17 cellular contexts compared by ENCODE assay signal in the genomic region with DNA sequence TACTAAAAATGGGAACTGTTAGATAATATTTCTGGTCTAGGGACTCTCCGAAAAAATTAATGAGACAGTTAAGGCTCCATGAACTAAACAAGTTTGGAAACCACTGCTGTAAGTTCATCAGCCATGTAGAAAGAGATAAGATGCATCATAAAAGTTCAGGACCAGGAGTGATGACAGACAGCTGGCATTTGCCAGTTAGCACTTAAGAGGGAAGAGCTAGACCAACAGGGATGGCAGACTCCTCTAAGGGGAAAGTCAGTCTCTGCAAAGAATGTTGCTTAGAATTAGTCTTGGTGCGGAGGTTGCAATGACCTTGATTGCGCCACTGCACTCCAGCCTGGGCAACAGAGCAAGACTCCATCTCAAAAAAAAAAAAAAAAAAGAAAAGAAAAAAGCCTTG.
DNase-seq lines count a peak whose midpoint lies in the region; ATAC-seq, FAIRE-seq and TF ChIP-seq lines count a peak whose summit lies in the region.
"Had no signal": no experiment of that assay in that cellular context is flagged by ENCODE, and none has a peak within 500 bp of the region (broad histone marks: within the 10 kb centered on the region; RNA-seq: fewer than 3 reads in every experiment).

No MANE protein-coding gene starts in this region.

- H3K4me3 Mint-ChIP-seq in activated T-cell treated with anti-CD3 and anti-CD28 coated beads, Interleukin-2, amount 50 U/mL, for 72 hours: no peak overlapping the region
- no peak overlapping the region for H3K4me3 Mint-ChIP-seq in activated T-cell treated with anti-CD3 and anti-CD28 coated beads, Interleukin-2, amount 50 U/mL, for 4 hours
- H3K4me3 Mint-ChIP-seq: B cell; CD8-positive, alpha-beta T cell; HFFc6 had no signal

- DNase-seq in activated T-cell treated with anti-CD3 and anti-CD28 coated beads, Interleukin-2, amount 50 U/mL, for 72 hours: no peak
- DNase-seq in activated T-cell treated with anti-CD3 and anti-CD28 coated beads, Interleukin-2, amount 50 U/mL, for 4 hours: no peak
- no peak for DNase-seq in GM12891 (ENCODE audit: insufficient read length, low spot score)
- no peak for DNase-seq in GM19239 (ENCODE audit: insufficient read length, low spot score)
- no peak for DNase-seq in urothelium cell line (ENCODE audit: low spot score)
- no peak for DNase-seq in KG1 (lab: John Stamatoyannopoulos, UW)
- DNase-seq: Calu3; CD8-positive, alpha-beta T cell; DMS 273 treated with DMSO at 0.1 percent for 48 hours; DMS53; DND-41; EL; GOT3; H7; HFFc6 had no signal

- peak; percentile 20 for FAIRE-seq in GM12891 (lab: Jason Lieb, UNC)
- peak; percentile 78 for FAIRE-seq in GM19239 (lab: Jason Lieb, UNC)
- FAIRE-seq in urothelium cell line (lab: Jason Lieb, UNC): peak; percentile 37

- ATAC-seq in activated T-cell treated with anti-CD3 and anti-CD28 coated beads, Interleukin-2, amount 50 U/mL, for 72 hours (replicated peaks in 1 of 2): no peak
- ATAC-seq in activated T-cell treated with anti-CD3 and anti-CD28 coated beads, Interleukin-2, amount 50 U/mL, for 4 hours: no peak
- ATAC-seq: CD8-positive, alpha-beta T cell; HCT116 had no signal

- peaks cover 4 to 5% of the 10 kb centered on the region in 2 donors for H3K36me3 Mint-ChIP-seq in activated T-cell treated with anti-CD3 and anti-CD28 coated beads, Interleukin-2, amount 50 U/mL, for 72 hours (ENCODE audit: insufficient read depth in 2 of 2)
- H3K36me3 Mint-ChIP-seq in activated T-cell treated with anti-CD3 and anti-CD28 coated beads, Interleukin-2, amount 50 U/mL, for 4 hours (ENCODE audit: insufficient read depth): peaks cover 35% of the 10 kb centered on the region

- peak overlapping the region; percentile 32 for H3K27ac Mint-ChIP-seq in activated T-cell treated with anti-CD3 and anti-CD28 coated beads, Interleukin-2, amount 50 U/mL, for 72 hours
- H3K27ac Mint-ChIP-seq: B cell; CD8-positive, alpha-beta T cell; HFFc6 had no signal

- no peak for TF ChIP-seq POLR2A in GM12891 (IDR thresholded peaks at IDR 0.05; ENCODE audit: low read depth, low read length)

- no peaks in the 10 kb centered on the region for H3K9me3 Mint-ChIP-seq in activated T-cell treated with anti-CD3 and anti-CD28 coated beads, Interleukin-2, amount 50 U/mL, for 72 hours
- no peaks in the 10 kb centered on the region for H3K9me3 Mint-ChIP-seq in activated T-cell treated with anti-CD3 and anti-CD28 coated beads, Interleukin-2, amount 50 U/mL, for 4 hours
- H3K9me3 Mint-ChIP-seq: CD8-positive, alpha-beta T cell; HFFc6 had no signal

- peaks cover 23% of the 10 kb centered on the region for H3K4me1 Mint-ChIP-seq in activated T-cell treated with anti-CD3 and anti-CD28 coated beads, Interleukin-2, amount 50 U/mL, for 72 hours (ENCODE audit: low read depth)
- H3K4me1 Mint-ChIP-seq in activated T-cell treated with anti-CD3 and anti-CD28 coated beads, Interleukin-2, amount 50 U/mL, for 4 hours (ENCODE audit: low read depth): no peaks in the 10 kb centered on the region
- H3K4me1 Mint-ChIP-seq: B cell had no signal

- H3K27me3 Mint-ChIP-seq in activated T-cell treated with anti-CD3 and anti-CD28 coated beads, Interleukin-2, amount 50 U/mL, for 72 hours (ENCODE audit: low read depth): no peaks in the 10 kb centered on the region
- no peaks in the 10 kb centered on the region for H3K27me3 Mint-ChIP-seq in activated T-cell treated with anti-CD3 and anti-CD28 coated beads, Interleukin-2, amount 50 U/mL, for 4 hours (ENCODE audit: low read depth)
- H3K27me3 Mint-ChIP-seq: B cell had no signal

TF ChIP-seq in GM12891, 5 proteins besides CTCF, POLR2A, EP300 and RAD21:
- TF ChIP-seq PAX5 (IDR thresholded peaks at IDR 0.05; ENCODE audit: insufficient read depth, low read length, severe bottlenecking): no peak
- TF ChIP-seq POU2F2 (IDR thresholded peaks at IDR 0.05; ENCODE audit: low read depth, low read length): no peak
- TF ChIP-seq TAF1 (IDR thresholded peaks at IDR 0.05; ENCODE audit: low read depth, low read length): no peak
- no peak for TF ChIP-seq SPI1 (IDR thresholded peaks at IDR 0.05; ENCODE audit: low read depth, low read length)
- no peak for TF ChIP-seq POLR2AphosphoS5 (IDR thresholded peaks at IDR 0.05; ENCODE audit: low read depth, low read length)
